ENCODE assay signal across 14 cellular contexts in genomic region chr1:6724517-6725141, GRCh38. TPM values are rescaled to one million over a fixed set of nuclear protein-coding genes. Genes with fewer than 3 reads are reported as not detected.
DNase-seq lines count a peak whose midpoint lies in the region; ATAC-seq and TF ChIP-seq lines count a peak whose summit lies in the region.
"Had no signal": no experiment of that assay in that cellular context is flagged by ENCODE, and none has a peak within 500 bp of the region (broad histone marks: within the 10 kb centered on the region; RNA-seq: fewer than 3 reads in every experiment).

No MANE protein-coding gene starts in this region.

- H3K36me3 Mint-ChIP-seq in CD14-positive monocyte, result no peaks in the 10 kb centered on the region
- no peaks in the 10 kb centered on the region for H3K36me3 Mint-ChIP-seq in naive thymus-derived CD4-positive, alpha-beta T cell
- H3K36me3 Mint-ChIP-seq: activated naive CD8-positive, alpha-beta T cell; CD4-positive, CD25-positive, alpha-beta regulatory T cell had no signal

- peak; percentile 85 for DNase-seq in AG20443 (ENCODE audit: low spot score)
- DNase-seq in brain microvascular endothelial cell, result peak; percentile 81
- DNase-seq in kidney glomerular epithelial cell (lab: John Stamatoyannopoulos, UW), result peak; percentile 100
- no peak for DNase-seq in CD14-positive monocyte (ENCODE audit: low spot score)
- DNase-seq in naive thymus-derived CD4-positive, alpha-beta T cell, result no peak
- DNase-seq in psoas muscle, result no peak
- DNase-seq: activated CD4-positive, alpha-beta T cell treated with anti-CD3 and anti-CD28 coated beads, Interleukin-2, amount 50 U/mL, for 4 hours; CD4-positive, CD25-positive, alpha-beta regulatory T cell; kidney; NCI-H524 treated with DMSO at 0.1 percent for 48 hours had no signal

- H3K4me1 Mint-ChIP-seq in CD14-positive monocyte, result peaks cover 4% of the 10 kb centered on the region
- H3K4me1 Mint-ChIP-seq in naive thymus-derived CD4-positive, alpha-beta T cell, result no peaks in the 10 kb centered on the region
- H3K4me1 Mint-ChIP-seq: CD4-positive, CD25-positive, alpha-beta regulatory T cell had no signal

- TF ChIP-seq EP300 in Ishikawa (IDR thresholded peaks at IDR 0.05; ENCODE audit: borderline replicate concordance), result no peak

- peaks cover 0 to 6% (median 0%) of the 10 kb centered on the region in 3 donors for H3K27me3 Mint-ChIP-seq in CD14-positive monocyte (ENCODE audit: low read depth in 3 of 3)
- peaks cover 0 to 6% (median 6%) of the 10 kb centered on the region in 5 donors for H3K27me3 Mint-ChIP-seq in naive thymus-derived CD4-positive, alpha-beta T cell
- H3K27me3 Mint-ChIP-seq: activated naive CD8-positive, alpha-beta T cell had no signal

- CTCF ChIA-PET in naive thymus-derived CD4-positive, alpha-beta T cell (lab: Charles Lee), result no interaction called here

- intact Hi-C loops in CD14-positive monocyte (cut with micrococcal nuclease), result loop anchor here (5.0 to 10.0 kb wide), 5 partner anchors 58 to 490 kb away; no protein-coding TSS in a partner anchor
- intact Hi-C loops in naive thymus-derived CD4-positive, alpha-beta T cell (cut with micrococcal nuclease), result loop anchor here in 1 of 2 donors (10.0 kb wide), 1 partner anchor 920 kb away; no protein-coding TSS in a partner anchor
- intact Hi-C loops in psoas muscle (cut with DNase I), result loop anchor here in 1 of 2 donors (5.0 kb wide), 3 partner anchors 163 to 493 kb away; no protein-coding TSS in a partner anchor

- H3K4me3 Mint-ChIP-seq in CD14-positive monocyte, result no peak overlapping the region
- no peak overlapping the region for H3K4me3 Mint-ChIP-seq in naive thymus-derived CD4-positive, alpha-beta T cell
- H3K4me3 Mint-ChIP-seq: activated naive CD8-positive, alpha-beta T cell; CD4-positive, CD25-positive, alpha-beta regulatory T cell had no signal

- in situ Hi-C loops in brain microvascular endothelial cell (cut with HindIII; ENCODE audit: low pct_ligation_motif_present, low sequenced_read_pairs), result loop anchor here (25.0 kb wide), 2 partner anchors 163 to 488 kb away; no protein-coding TSS in a partner anchor

- H3K27ac ChIP-seq in brain microvascular endothelial cell (peak overlapping the region; percentile 72), psoas muscle (no peak overlapping the region)
- no peak overlapping the region for H3K27ac ChIP-seq in naive thymus-derived CD4-positive, alpha-beta T cell (ENCODE audit: low read depth, low read length)
- H3K27ac ChIP-seq: ovary had no signal

- WGBS in psoas muscle, 3 donors, result 54 to 58% (median 57%) methylated on average over 9 of the region's 9 CpGs

- no peaks in the 10 kb centered on the region for H3K9me3 Mint-ChIP-seq in CD14-positive monocyte
- H3K9me3 Mint-ChIP-seq in naive thymus-derived CD4-positive, alpha-beta T cell, result no peaks in the 10 kb centered on the region
- H3K9me3 Mint-ChIP-seq: CD4-positive, CD25-positive, alpha-beta regulatory T cell had no signal

- ATAC-seq in HG02571 (IDR thresholded peaks at IDR 0.05; ENCODE audit: unreplicated experiment) (no peak), psoas muscle (no peak)
- ATAC-seq in naive thymus-derived CD4-positive, alpha-beta T cell, result no peak

- no peaks in the 10 kb centered on the region for H3K4me1 ChIP-seq in naive thymus-derived CD4-positive, alpha-beta T cell (ENCODE audit: control insufficient read depth in 2 of 2, insufficient read depth in 2 of 2, low read length in 2 of 2)
- peaks cover 3% of the 10 kb centered on the region for H3K4me1 ChIP-seq in psoas muscle

- POLR2A ChIA-PET in naive thymus-derived CD4-positive, alpha-beta T cell (lab: Charles Lee), result no interaction called here

- H3K9me3 ChIP-seq in naive thymus-derived CD4-positive, alpha-beta T cell (ENCODE audit: control insufficient read depth in 2 of 3, low read length in 3 of 3), result no peaks in the 10 kb centered on the region
- H3K9me3 ChIP-seq in psoas muscle, result no peaks in the 10 kb centered on the region
- H3K9me3 ChIP-seq: ovary had no signal

- no peak overlapping the region for H3K4me3 ChIP-seq in brain microvascular endothelial cell (ENCODE audit: low read depth, low read length)
- no peak overlapping the region for H3K4me3 ChIP-seq in naive thymus-derived CD4-positive, alpha-beta T cell (ENCODE audit: low read length)
- no peak overlapping the region for H3K4me3 ChIP-seq in psoas muscle
- H3K4me3 ChIP-seq: ovary had no signal

- no peak for TF ChIP-seq RAD21 in Ishikawa (IDR thresholded peaks at IDR 0.05; ENCODE audit: low read depth)

- no peaks in the 10 kb centered on the region for H3K36me3 ChIP-seq in brain microvascular endothelial cell (replicated peaks)
- H3K36me3 ChIP-seq in naive thymus-derived CD4-positive, alpha-beta T cell (ENCODE audit: control insufficient read depth in 2 of 3, insufficient read depth in 3 of 3, low read length in 3 of 3), result no peaks in the 10 kb centered on the region
- H3K36me3 ChIP-seq in psoas muscle (ENCODE audit: insufficient read depth in 1 of 2, low read depth in 1 of 2), result no peaks in the 10 kb centered on the region
- H3K36me3 ChIP-seq: ovary had no signal

- H3K27me3 ChIP-seq in brain microvascular endothelial cell (replicated peaks), result no peaks in the 10 kb centered on the region
- H3K27me3 ChIP-seq in naive thymus-derived CD4-positive, alpha-beta T cell (ENCODE audit: control insufficient read depth in 2 of 2, insufficient read depth in 2 of 2, low read length in 2 of 2), result no peaks in the 10 kb centered on the region
- H3K27me3 ChIP-seq in psoas muscle (ENCODE audit: insufficient read depth in 3 of 3, low read length in 2 of 3), result no peaks in the 10 kb centered on the region
- H3K27me3 ChIP-seq: ovary had no signal

- no peak overlapping the region for H3K27ac Mint-ChIP-seq in CD14-positive monocyte
- H3K27ac Mint-ChIP-seq in naive thymus-derived CD4-positive, alpha-beta T cell, result no peak overlapping the region
- H3K27ac Mint-ChIP-seq: activated naive CD8-positive, alpha-beta T cell; CD4-positive, CD25-positive, alpha-beta regulatory T cell had no signal

- no peak for TF ChIP-seq CTCF in brain microvascular endothelial cell (IDR thresholded peaks at IDR 0.05; ENCODE audit: low read depth, low read length, missing control alignments)
- TF ChIP-seq CTCF in CD14-positive monocyte (IDR thresholded peaks at IDR 0.05), result no peak
- no peak for TF ChIP-seq CTCF in psoas muscle (IDR thresholded peaks at IDR 0.05)

TF ChIP-seq in Ishikawa, 13 proteins besides CTCF, POLR2A, EP300 and RAD21:
- TF ChIP-seq EGR1 (IDR thresholded peaks at IDR 0.05) (no peak), TEAD4 (IDR thresholded peaks at IDR 0.05) (0 out of 2 replicates have a peak, but pooled peaks have one; percentile 38)

RNA-seq across cellular contexts. Expression of gene DNAJC11, which starts 23.0 kb away (rescaled TPM):
- polyA plus RNA-seq in CD14-positive monocyte, result 10 to 100 TPM in 1 of 2 donors, 1 to 10 TPM in 1; 9.7 to 15.8 TPM
- 10 to 100 TPM; 37.2 to 49.7 (median 44.0) TPM for total RNA-seq in naive thymus-derived CD4-positive, alpha-beta T cell
- 10 to 100 TPM; 19.2 to 22.3 TPM for polyA plus RNA-seq in naive thymus-derived CD4-positive, alpha-beta T cell
- 10 to 100 TPM; 40.4 to 58.8 (median 51.1) TPM for total RNA-seq in psoas muscle
- 10 to 100 TPM; 28.2 to 65.4 (median 63.9) TPM for polyA plus RNA-seq in psoas muscle

Comparison
In these comparisons a context has a peak if more than half of its experiments do, and no peak if none do; other contexts are left out.
1. DNase-seq: peak in AG20443 (single experiment), brain microvascular endothelial cell (single experiment) and kidney glomerular epithelial cell (single experiment); none in CD14-positive monocyte (single experiment), naive thymus-derived CD4-positive, alpha-beta T cell (0 of 9) and psoas muscle (0 of 2).